23 cellular contexts compared by ENCODE assay signal in genomic region chr19:13109361-13110098, GRCh38.
"Had no signal": no experiment of that assay in that cellular context is flagged by ENCODE, and none has a peak within 500 bp of the region (broad histone marks: within the 10 kb centered on the region; RNA-seq: fewer than 3 reads in every experiment).

No MANE protein-coding gene starts in this region.

- H3K9me3 ChIP-seq: adrenal gland, gastroesophageal sphincter, heart left ventricle, thyroid gland had no signal

- DNase-seq: activated CD4-positive, alpha-beta T cell treated with anti-CD3 and anti-CD28 coated beads, Interleukin-2, amount 50 U/mL, for 1 hour; activated CD4-positive, CD25-positive, alpha-beta regulatory T cell treated with anti-CD3 and anti-CD28 coated beads, Interleukin-2, amount 50 U/mL, for 72 hours; activated CD8-positive, alpha-beta memory T cell treated with anti-CD3 and anti-CD28 coated beads for 24 hours; activated CD8-positive, alpha-beta memory T cell treated with anti-CD3 and anti-CD28 coated beads, Interleukin-2, amount 50 U/mL, for 48 hours; activated effector memory CD4-positive, alpha-beta T cell treated with anti-CD3 and anti-CD28 coated beads, Interleukin-2, amount 50 U/mL, for 16 hours; activated T-cell treated with anti-CD3 and anti-CD28 coated beads, Interleukin-2, amount 50 U/mL, for 48 hours; adrenal gland; cerebellar nuclear complex; effector CD8-positive, alpha-beta T cell; heart left ventricle; kidney; retina; stimulated activated CD8-positive, alpha-beta memory T cell treated with anti-CD3 and anti-CD28 coated beads, Interleukin-4, amount 100 ng/mL, for 48 hours; stimulated activated naive CD4-positive, alpha-beta T cell treated with Interleukin-2 at 50 U/mL for 16 hours; SW 1271; T-helper 2 cell; thyroid gland had no signal

- H3K4me1 ChIP-seq: adrenal gland, thyroid gland had no signal

- H3K4me3 ChIP-seq: adrenal gland, gastroesophageal sphincter, heart left ventricle, lung, thyroid gland had no signal

- H3K27me3 ChIP-seq: adrenal gland, gastroesophageal sphincter, heart left ventricle, thyroid gland had no signal

- H3K27ac ChIP-seq: adrenal gland, gastroesophageal sphincter, heart left ventricle, thyroid gland, VCaP had no signal

- H3K27ac Mint-ChIP-seq: dendritic cell treated with granulocyte-macrophage colony-stimulating factor and Interleukin-4, amounts not matched to agents 40 ng/mL and 50 ng/mL, for 4 days; natural killer cell treated with Interleukin-12 subunit alpha and Interleukin-12 subunit beta and Interleukin-15 and Interleukin-18, amount 100 ng/mL, for 72 hours had no signal

- H3K27me3 Mint-ChIP-seq: dendritic cell treated with granulocyte-macrophage colony-stimulating factor and Interleukin-4, amounts not matched to agents 40 ng/mL and 50 ng/mL, for 4 days; natural killer cell treated with Interleukin-12 subunit alpha and Interleukin-12 subunit beta and Interleukin-15 and Interleukin-18, amount 100 ng/mL, for 72 hours had no signal

- H3K9me3 Mint-ChIP-seq: activated naive CD4-positive, alpha-beta T cell treated with anti-CD3 and anti-CD28 coated beads, Interleukin-2, amount 50 U/mL, for 72 hours; dendritic cell treated with granulocyte-macrophage colony-stimulating factor and Interleukin-4, amounts not matched to agents 40 ng/mL and 50 ng/mL, for 4 days; natural killer cell treated with Interleukin-12 subunit alpha and Interleukin-12 subunit beta and Interleukin-15 and Interleukin-18, amount 100 ng/mL, for 72 hours had no signal

- H3K36me3 Mint-ChIP-seq: activated naive CD4-positive, alpha-beta T cell treated with anti-CD3 and anti-CD28 coated beads, Interleukin-2, amount 50 U/mL, for 72 hours; natural killer cell treated with Interleukin-12 subunit alpha and Interleukin-12 subunit beta and Interleukin-15 and Interleukin-18, amount 100 ng/mL, for 72 hours had no signal

- H3K4me3 Mint-ChIP-seq: dendritic cell treated with granulocyte-macrophage colony-stimulating factor and Interleukin-4, amounts not matched to agents 40 ng/mL and 50 ng/mL, for 4 days; natural killer cell treated with Interleukin-12 subunit alpha and Interleukin-12 subunit beta and Interleukin-15 and Interleukin-18, amount 100 ng/mL, for 72 hours had no signal
